8 cellular contexts compared by ENCODE assay signal in the genomic region with DNA sequence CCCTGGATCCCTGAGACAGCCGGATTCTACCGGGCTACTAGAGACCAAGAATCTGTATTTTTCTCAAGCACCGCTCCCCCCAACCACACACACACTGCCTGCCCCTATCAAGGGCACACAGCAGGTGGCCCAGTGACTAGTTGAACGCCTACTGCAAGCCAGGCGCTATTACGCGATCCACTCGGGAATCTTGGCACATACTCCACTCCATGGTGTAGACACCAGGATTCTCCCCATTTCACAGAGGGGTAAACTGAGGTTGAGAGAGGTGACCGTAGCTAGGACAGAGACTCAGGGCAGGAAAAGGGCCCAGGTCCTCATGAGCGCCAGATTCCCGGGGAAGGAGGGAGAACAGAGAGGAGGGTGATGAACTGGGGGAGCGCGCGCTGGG. TPM values are rescaled to one million over a fixed set of nuclear protein-coding genes. Genes with fewer than 3 reads are reported as not detected.
DNase-seq lines count a peak whose midpoint lies in the region; ATAC-seq and TF ChIP-seq lines count a peak whose summit lies in the region.

No MANE protein-coding gene starts in this region.

- no peak for TF ChIP-seq CTCF in MM.1S (IDR thresholded peaks at IDR 0.05; ENCODE audit: low read length)
- no peak for TF ChIP-seq CTCF in nephron (IDR thresholded peaks at IDR 0.05; ENCODE audit: unreplicated experiment in 3 of 3)

- no peak for DNase-seq in CD4-positive, CD25-positive, alpha-beta regulatory T cell
- DNase-seq in MM.1S (no peak), SIG-M5 treated with dmso at 0.1 percent for 504 hours (lab: John Stamatoyannopoulos, UW; ENCODE audit: unreplicated experiment) (no peak), NCI-H2227 (lab: John Stamatoyannopoulos, UW; ENCODE audit: unreplicated experiment) (no peak), kidney glomerular epithelial cell (lab: John Stamatoyannopoulos, UW) (no peak), NCI-H187 (lab: John Stamatoyannopoulos, UW) (no peak)

- peak overlapping the region; percentile 82; the same call in 1 of the 2 replicates for H3K9ac ChIP-seq in MM.1S (ENCODE audit: low read length)

- H3K9me3 Mint-ChIP-seq in CD4-positive, CD25-positive, alpha-beta regulatory T cell = peaks cover 0 to 3% (median 0%) of the 10 kb centered on the region in 7 donors
- peaks cover 3% of the 10 kb centered on the region for H3K9me3 Mint-ChIP-seq in nephron

- peak overlapping the region; percentile 87 to 91 (median 88) for H3K4me3 Mint-ChIP-seq in CD4-positive, CD25-positive, alpha-beta regulatory T cell
- peak overlapping the region; percentile 87 to 91 (median 88) for H3K4me3 Mint-ChIP-seq in nephron

- H3K4me3 ChIP-seq in CD4-positive, CD25-positive, alpha-beta regulatory T cell (ENCODE audit: low read depth, low read length) = peak overlapping the region; percentile 62
- peak overlapping the region; percentile 97 for H3K4me3 ChIP-seq in MM.1S (ENCODE audit: low read length)
- peak overlapping the region; percentile 59 for H3K4me3 ChIP-seq in ectodermal cell (ENCODE audit: insufficient read depth, low read depth, low read length)

- peaks cover 5% of the 10 kb centered on the region; the same call in 1 of the 2 replicates for H3F3A ChIP-seq in MM.1S (ENCODE audit: insufficient read depth, low read length)

- H3K9me3 ChIP-seq in CD4-positive, CD25-positive, alpha-beta regulatory T cell (ENCODE audit: control insufficient read depth in 2 of 2, low read length in 2 of 2) = no peaks in the 10 kb centered on the region
- H3K9me3 ChIP-seq in MM.1S (replicated peaks; ENCODE audit: insufficient read depth, low read length) = no peaks in the 10 kb centered on the region
- H3K9me3 ChIP-seq in ectodermal cell (ENCODE audit: control insufficient read depth, low read length) = no peaks in the 10 kb centered on the region

- peak overlapping the region; percentile 90 for H3K4me2 ChIP-seq in MM.1S (ENCODE audit: low read depth, low read length)

- peaks cover 0 to 16% (median 8%) of the 10 kb centered on the region in 4 donors for H3K4me1 Mint-ChIP-seq in CD4-positive, CD25-positive, alpha-beta regulatory T cell
- H3K4me1 Mint-ChIP-seq in nephron = no peaks in the 10 kb centered on the region

- no peaks in the 10 kb centered on the region for H3K27me3 Mint-ChIP-seq in CD4-positive, CD25-positive, alpha-beta regulatory T cell
- H3K27me3 Mint-ChIP-seq in nephron (ENCODE audit: low read depth) = peaks cover 34% of the 10 kb centered on the region

- H3K27ac ChIP-seq in CD4-positive, CD25-positive, alpha-beta regulatory T cell (ENCODE audit: insufficient read depth, low read length, poor library complexity, severe bottlenecking) = peak overlapping the region; percentile 83
- H3K27ac ChIP-seq in MM.1S (ENCODE audit: low read length) = no peak overlapping the region
- no peak overlapping the region for H3K27ac ChIP-seq in ectodermal cell (ENCODE audit: insufficient read depth, low read depth, low read length, poor library complexity, severe bottlenecking)

- H3K27me3 ChIP-seq in CD4-positive, CD25-positive, alpha-beta regulatory T cell (ENCODE audit: control insufficient read depth, insufficient read depth, low read length) = no peaks in the 10 kb centered on the region
- peaks cover 13% of the 10 kb centered on the region for H3K27me3 ChIP-seq in MM.1S (replicated peaks; ENCODE audit: insufficient read depth, low read length)
- H3K27me3 ChIP-seq in ectodermal cell (ENCODE audit: control insufficient read depth, insufficient read depth, low read length, poor library complexity, severe bottlenecking) = peaks cover 42% of the 10 kb centered on the region

- H3K36me3 ChIP-seq in CD4-positive, CD25-positive, alpha-beta regulatory T cell (ENCODE audit: control insufficient read depth, insufficient read depth, low read length) = peaks cover 13% of the 10 kb centered on the region
- H3K36me3 ChIP-seq in MM.1S (replicated peaks; ENCODE audit: insufficient read depth, low read length) (no peaks in the 10 kb centered on the region), ectodermal cell (ENCODE audit: control insufficient read depth, insufficient read depth, low read length) (no peaks in the 10 kb centered on the region)

- H4K20me1 ChIP-seq in MM.1S (ENCODE audit: insufficient read depth, low read length) = no peaks in the 10 kb centered on the region

- peaks cover 12% of the 10 kb centered on the region; the same call in 1 of the 2 replicates for H3K79me2 ChIP-seq in MM.1S (ENCODE audit: low read length)

- H2AFZ ChIP-seq in MM.1S (ENCODE audit: low read length) = peak overlapping the region; percentile 98

- no peaks in the 10 kb centered on the region for H3K9me2 ChIP-seq in MM.1S (replicated peaks; ENCODE audit: insufficient read depth, low read length)

- H3K27ac Mint-ChIP-seq in CD4-positive, CD25-positive, alpha-beta regulatory T cell = peak overlapping the region; percentile 88 to 96 (median 91)
- no peak overlapping the region for H3K27ac Mint-ChIP-seq in nephron

- ATAC-seq in CD4-positive, CD25-positive, alpha-beta regulatory T cell (ENCODE audit: low read depth in 2 of 2) = no peak

- peaks cover 6% of the 10 kb centered on the region for H3K36me3 Mint-ChIP-seq in CD4-positive, CD25-positive, alpha-beta regulatory T cell
- peaks cover 10% of the 10 kb centered on the region for H3K36me3 Mint-ChIP-seq in nephron (ENCODE audit: low read depth)

- H3K4me1 ChIP-seq in CD4-positive, CD25-positive, alpha-beta regulatory T cell (ENCODE audit: control insufficient read depth, insufficient read depth, low read length, poor library complexity, severe bottlenecking) = peaks cover 11% of the 10 kb centered on the region
- H3K4me1 ChIP-seq in MM.1S (ENCODE audit: low read length) (0 out of 2 replicates have a peak, but pooled peaks cover 4% of the 10 kb centered on the region), ectodermal cell (ENCODE audit: control insufficient read depth, insufficient read depth, low read length) (peaks cover 4% of the 10 kb centered on the region)

- 20 to 24% methylated on average over 14 of the region's 14 CpGs for WGBS in ectodermal cell, 2 experiments

RNA-seq across cellular contexts. Expression of a gene that starts 0.5 kb away (rescaled TPM):
- 93.2 TPM for total RNA-seq in CD4-positive, CD25-positive, alpha-beta regulatory T cell
- 10 to 100 TPM; 28.0 to 29.4 (median 28.6) TPM for polyA plus RNA-seq in CD4-positive, CD25-positive, alpha-beta regulatory T cell
- 2.1 TPM for polyA plus RNA-seq in ectodermal cell (2013, experiment 1 of 4)
- polyA plus RNA-seq in ectodermal cell (2013, experiment 2 of 4) = 2.2 TPM
- 2.5 TPM for polyA plus RNA-seq in ectodermal cell (2013, experiment 3 of 4)
- polyA plus RNA-seq in ectodermal cell (2013, experiment 4 of 4) = 3.0 TPM

RNA-seq across cellular contexts. Expression of a gene that starts 16.8 kb away (rescaled TPM):
- total RNA-seq in CD4-positive, CD25-positive, alpha-beta regulatory T cell = 0.30 TPM
- under 1 TPM; 0.18 to 0.53 (median 0.22) TPM for polyA plus RNA-seq in CD4-positive, CD25-positive, alpha-beta regulatory T cell
- polyA plus RNA-seq in ectodermal cell (2013, experiment 1 of 4) = 0.22 TPM
- polyA plus RNA-seq in ectodermal cell (2013, experiment 2 of 4) = 0.12 TPM
- polyA plus RNA-seq in ectodermal cell (2013, experiment 3 of 4) = 0.43 TPM
- polyA plus RNA-seq in ectodermal cell (2013, experiment 4 of 4) = 0.20 TPM

RNA-seq across cellular contexts. Expression of a gene that starts 20.5 kb away (rescaled TPM):
- total RNA-seq in CD4-positive, CD25-positive, alpha-beta regulatory T cell = 62.2 TPM
- 10 to 100 TPM; 14.1 to 29.2 (median 21.7) TPM for polyA plus RNA-seq in CD4-positive, CD25-positive, alpha-beta regulatory T cell
- 42.5 TPM for polyA plus RNA-seq in ectodermal cell (2013, experiment 1 of 4)
- 44.5 TPM for polyA plus RNA-seq in ectodermal cell (2013, experiment 2 of 4)
- 37.6 TPM for polyA plus RNA-seq in ectodermal cell (2013, experiment 3 of 4)
- polyA plus RNA-seq in ectodermal cell (2013, experiment 4 of 4) = 35.0 TPM

RNA-seq across cellular contexts. Expression of a gene that starts 25.9 kb away (rescaled TPM):
- 23.0 TPM for total RNA-seq in CD4-positive, CD25-positive, alpha-beta regulatory T cell
- polyA plus RNA-seq in CD4-positive, CD25-positive, alpha-beta regulatory T cell = 1 to 10 TPM in 3 of 4 donors, under 1 TPM in 1; 0.64 to 2.2 (median 1.6) TPM
- polyA plus RNA-seq in ectodermal cell (2013, experiment 1 of 4) = 15.8 TPM
- 14.9 TPM for polyA plus RNA-seq in ectodermal cell (2013, experiment 2 of 4)
- polyA plus RNA-seq in ectodermal cell (2013, experiment 3 of 4) = 10.3 TPM
- 8.8 TPM for polyA plus RNA-seq in ectodermal cell (2013, experiment 4 of 4)

RNA-seq across cellular contexts. Expression of a gene that starts 34.1 kb away (rescaled TPM):
- total RNA-seq in CD4-positive, CD25-positive, alpha-beta regulatory T cell = 328 TPM
- 100 to 1,000 TPM; 243 to 257 (median 253) TPM for polyA plus RNA-seq in CD4-positive, CD25-positive, alpha-beta regulatory T cell
- polyA plus RNA-seq in ectodermal cell (2013, experiment 1 of 4) = 230 TPM
- polyA plus RNA-seq in ectodermal cell (2013, experiment 2 of 4) = 237 TPM
- 175 TPM for polyA plus RNA-seq in ectodermal cell (2013, experiment 3 of 4)
- 202 TPM for polyA plus RNA-seq in ectodermal cell (2013, experiment 4 of 4)

Comparison
In these comparisons a context has a peak if more than half of its experiments do, and no peak if none do; other contexts are left out.
1. H3K27ac Mint-ChIP-seq: peak in CD4-positive, CD25-positive, alpha-beta regulatory T cell (3 of 3); none in nephron (0 of 3).
2. Peak in every context shown above with its lines, with median percentiles within 50 percentile points of each other: H3K4me3 ChIP-seq.